ENCODE assay signal across 15 cellular contexts in genomic region chr6:108222504-108222903, GRCh38. TPM values are rescaled to one million over a fixed set of nuclear protein-coding genes. Genes with fewer than 3 reads are reported as not detected.
A peak's percentile ranks its signal among the peaks of the same experiment; 100 is the strongest.
DNase-seq lines count a peak whose midpoint lies in the region; ATAC-seq and TF ChIP-seq lines count a peak whose summit lies in the region.
"Had no signal": no experiment of that assay in that cellular context is flagged by ENCODE, and none has a peak within 500 bp of the region (broad histone marks: within the 10 kb centered on the region; RNA-seq: fewer than 3 reads in every experiment).

No MANE protein-coding gene starts in this region.

- H3K79me1 ChIP-seq in IMR-90 (ENCODE audit: low read depth in 1 of 2, low read length in 2 of 2), result peaks cover 11 to 24% of the 10 kb centered on the region in 2 experiments; a peak in 3 of 4 replicates

- H3K9ac ChIP-seq in IMR-90 (ENCODE audit: low read depth, low read length), result no peak overlapping the region

- H3K27ac ChIP-seq in IMR-90 (ENCODE audit: insufficient read depth, low read length), result no peak overlapping the region
- no peak overlapping the region for H3K27ac ChIP-seq in foreskin keratinocyte
- H3K27ac ChIP-seq: gastroesophageal sphincter had no signal

- H3K4me1 ChIP-seq in IMR-90 (ENCODE audit: control insufficient read depth, insufficient read depth, low read length), result no peaks in the 10 kb centered on the region
- no peaks in the 10 kb centered on the region for H3K4me1 ChIP-seq in foreskin keratinocyte
- H3K4me1 ChIP-seq: gastroesophageal sphincter had no signal

- H2BK120ac ChIP-seq in IMR-90 (ENCODE audit: low read depth, low read length), result no peak overlapping the region

- TF ChIP-seq RAD21 in IMR-90 (IDR thresholded peaks at IDR 0.05; ENCODE audit: low read length), result no peak

- H3K4me3 ChIP-seq in IMR-90 (ENCODE audit: insufficient read depth, low read depth, low read length) (no peak overlapping the region), lower leg skin (ENCODE audit: low read depth, poor library complexity, severe bottlenecking) (no peak overlapping the region)
- H3K4me3 ChIP-seq: gastroesophageal sphincter had no signal

- no TSS peak for BruUV-seq in IMR-90 (replicated peaks; lab: Mats Ljungman, UMichigan)

- peak overlapping the region; percentile 82 for H3K27ac Mint-ChIP-seq in activated CD8-positive, alpha-beta T cell treated with anti-CD3 and anti-CD28 coated beads, Interleukin-2, amount 10 ng/mL, durations not matched to agents 7 days and 5 days
- H3K27ac Mint-ChIP-seq: activated naive CD4-positive, alpha-beta T cell treated with anti-CD3 and anti-CD28 coated beads, Interleukin-2, amount 50 U/mL, for 24 hours had no signal

- WGBS in IMR-90 (ENCODE audit: extremely low coverage in 2 of 2, insufficient read length in 1 of 2), 2 experiments, result 100% methylated on average over 1 of the region's 1 CpG; no CpG with 5 or more reads in 1 of the 2 experiments
- WGBS in lower leg skin, 2 donors, result 61 to 62% methylated on average over 1 of the region's 1 CpG

- no peaks in the 10 kb centered on the region for H3K9me3 Mint-ChIP-seq in activated CD8-positive, alpha-beta T cell treated with anti-CD3 and anti-CD28 coated beads, Interleukin-2, amount 10 ng/mL, durations not matched to agents 7 days and 5 days (ENCODE audit: insufficient read depth)
- H3K9me3 Mint-ChIP-seq: activated naive CD4-positive, alpha-beta T cell treated with anti-CD3 and anti-CD28 coated beads, Interleukin-2, amount 50 U/mL, for 24 hours; CD4-positive, alpha-beta memory T cell had no signal

- peak; percentile 37 for ATAC-seq in IMR-90 (ENCODE audit: low read depth)
- ATAC-seq in activated CD8-positive, alpha-beta T cell treated with anti-CD3 and anti-CD28 coated beads, Interleukin-2, amount 10 ng/mL, durations not matched to agents 7 days and 5 days, result peak; percentile 36
- ATAC-seq in foreskin keratinocyte, result no peak
- ATAC-seq: gastroesophageal sphincter, left colon had no signal

- H2AK5ac ChIP-seq in IMR-90 (ENCODE audit: low read depth, low read length), result no peak overlapping the region

- POLR2A ChIA-PET in IMR-90 (lab: Charles Lee; ENCODE audit: unreplicated experiment), result no interaction called here
- POLR2A ChIA-PET in activated CD8-positive, alpha-beta T cell treated with anti-CD3 and anti-CD28 coated beads, Interleukin-2, amount 10 ng/mL, durations not matched to agents 7 days and 5 days (lab: Charles Lee), result no interaction called here

- peaks cover 21% of the 10 kb centered on the region for H3K4me1 Mint-ChIP-seq in activated CD8-positive, alpha-beta T cell treated with anti-CD3 and anti-CD28 coated beads, Interleukin-2, amount 10 ng/mL, durations not matched to agents 7 days and 5 days (ENCODE audit: low read depth)

- no peaks in the 10 kb centered on the region for H3K9me3 ChIP-seq in IMR-90 (ENCODE audit: control insufficient read depth, insufficient read depth, low read length)
- H3K9me3 ChIP-seq: gastroesophageal sphincter had no signal

- no peak overlapping the region for H2BK15ac ChIP-seq in IMR-90 (ENCODE audit: low read depth, low read length)

- DNase-seq in Ammon's horn (ENCODE audit: low spot score) (peak; percentile 19), IMR-90 (peak; percentile 43), iris pigment epithelial cell (ENCODE audit: low read depth) (peak; percentile 64), lower leg skin (ENCODE audit: low spot score in 2 of 2) (no peak), amygdala (lab: John Stamatoyannopoulos, UW) (no peak), foreskin keratinocyte (no peak), SHP77 treated with DMSO at 0.1 percent for 48 hours (lab: John Stamatoyannopoulos, UW) (no peak)
- DNase-seq in activated CD8-positive, alpha-beta T cell treated with anti-CD3 and anti-CD28 coated beads, Interleukin-2, amount 10 ng/mL, durations not matched to agents 7 days and 5 days, result no peak
- DNase-seq: activated CD4-positive, CD25-positive, alpha-beta regulatory T cell; CD4-positive, alpha-beta memory T cell; left colon; NCI-H510A; Right ventricle myocardium superior had no signal

- TF ChIP-seq CTCF in IMR-90 (conservative IDR thresholded peaks at IDR 0.05; ENCODE audit: low read depth, low read length) (no peak), lower leg skin (IDR thresholded peaks at IDR 0.05) (no peak), foreskin keratinocyte (conservative IDR thresholded peaks at IDR 0.05) (no peak)

- H2BK5ac ChIP-seq in IMR-90 (ENCODE audit: low read depth, low read length, poor library complexity, severe bottlenecking), result no peak overlapping the region

- intact Hi-C loops in IMR-90 (cut with micrococcal nuclease) (no loop called here), lower leg skin (cut with DNase I; ENCODE audit: low total_unique reads) (no loop called here)

- H3K36me3 Mint-ChIP-seq in activated CD8-positive, alpha-beta T cell treated with anti-CD3 and anti-CD28 coated beads, Interleukin-2, amount 10 ng/mL, durations not matched to agents 7 days and 5 days (ENCODE audit: low read depth), result peaks cover 26% of the 10 kb centered on the region

- TF ChIP-seq POLR2A in IMR-90 (IDR thresholded peaks at IDR 0.05; ENCODE audit: low read depth, low read length), result no peak
- no peak for TF ChIP-seq POLR2A in lower leg skin (IDR thresholded peaks at IDR 0.05)

- H3K23ac ChIP-seq in IMR-90 (ENCODE audit: low read depth, low read length), result no peak overlapping the region

- H3K36me3 ChIP-seq in IMR-90 (ENCODE audit: control insufficient read depth, insufficient read depth, low read length), result peaks cover 8% of the 10 kb centered on the region

- no peak overlapping the region for H2AFZ ChIP-seq in IMR-90 (replicated peaks; ENCODE audit: low read length, poor library complexity)

- in situ Hi-C loops in IMR-90 (cut with MboI; ENCODE audit: low sequenced_read_pairs), result no loop called here

- no peak overlapping the region for H3K18ac ChIP-seq in IMR-90 (ENCODE audit: low read depth, low read length)

- H4K91ac ChIP-seq in IMR-90 (ENCODE audit: insufficient read depth, low read depth, low read length), result no peak overlapping the region

- CTCF ChIA-PET in IMR-90 (lab: Yijun Ruan, JAX), result no interaction called here
- CTCF ChIA-PET in activated CD8-positive, alpha-beta T cell treated with anti-CD3 and anti-CD28 coated beads, Interleukin-2, amount 10 ng/mL, durations not matched to agents 7 days and 5 days (lab: Charles Lee), result no interaction called here

- H2BK20ac ChIP-seq in IMR-90 (ENCODE audit: low read depth, low read length), result no peak overlapping the region

- no peaks in the 10 kb centered on the region for H3K9me1 ChIP-seq in IMR-90 (ENCODE audit: insufficient read depth, low read length)

- H4K20me1 ChIP-seq in IMR-90 (ENCODE audit: insufficient read depth, low read length), result peaks cover 3% of the 10 kb centered on the region

- H3K27me3 ChIP-seq in IMR-90 (ENCODE audit: control insufficient read depth, insufficient read depth, low read length) (no peaks in the 10 kb centered on the region), foreskin keratinocyte (no peaks in the 10 kb centered on the region)
- H3K27me3 ChIP-seq: gastroesophageal sphincter had no signal

- H3K14ac ChIP-seq in IMR-90 (replicated peaks; ENCODE audit: low read depth, low read length), result no peak overlapping the region

- H4K5ac ChIP-seq in IMR-90 (ENCODE audit: low read depth, low read length), result no peak overlapping the region

- no peak overlapping the region for H3K56ac ChIP-seq in IMR-90 (ENCODE audit: extremely low read depth, insufficient read depth, low read length)

- H3K4me2 ChIP-seq in IMR-90 (ENCODE audit: low read depth, low read length), result no peak overlapping the region

- dilution Hi-C loops in IMR-90 (cut with HindIII; ENCODE audit: low sequenced_read_pairs, unreplicated experiment), result no loop called here

- no peak overlapping the region for H3K4ac ChIP-seq in IMR-90 (ENCODE audit: low read depth, low read length)

- H4K8ac ChIP-seq in IMR-90 (ENCODE audit: low read depth in 2 of 2, low read length in 2 of 2), result no peak overlapping the region

- H3K4me3 Mint-ChIP-seq in activated CD8-positive, alpha-beta T cell treated with anti-CD3 and anti-CD28 coated beads, Interleukin-2, amount 10 ng/mL, durations not matched to agents 7 days and 5 days, result peak overlapping the region; percentile 7
- H3K4me3 Mint-ChIP-seq: activated naive CD4-positive, alpha-beta T cell treated with anti-CD3 and anti-CD28 coated beads, Interleukin-2, amount 50 U/mL, for 24 hours; CD4-positive, alpha-beta memory T cell had no signal

- H2AK9ac ChIP-seq in IMR-90 (replicated peaks; ENCODE audit: low read depth, low read length, poor library complexity), result no peak overlapping the region

- no peaks in the 10 kb centered on the region for H3K27me3 Mint-ChIP-seq in activated CD8-positive, alpha-beta T cell treated with anti-CD3 and anti-CD28 coated beads, Interleukin-2, amount 10 ng/mL, durations not matched to agents 7 days and 5 days (ENCODE audit: low read depth)
- H3K27me3 Mint-ChIP-seq: activated naive CD4-positive, alpha-beta T cell treated with anti-CD3 and anti-CD28 coated beads, Interleukin-2, amount 50 U/mL, for 24 hours; CD4-positive, alpha-beta memory T cell had no signal

TF ChIP-seq in IMR-90, 13 proteins besides CTCF, POLR2A, EP300 and RAD21 (continues in another document):
- no peak for TF ChIP-seq RCOR1 (IDR thresholded peaks at IDR 0.05; ENCODE audit: insufficient replicate concordance, low read length)
- TF ChIP-seq MXI1 (IDR thresholded peaks at IDR 0.05; ENCODE audit: borderline replicate concordance, low read depth, low read length), result no peak
- no peak for TF ChIP-seq CEBPB (IDR thresholded peaks at IDR 0.05; ENCODE audit: low read depth, low read length)
- no peak for TF ChIP-seq MAZ (IDR thresholded peaks at IDR 0.05; ENCODE audit: borderline replicate concordance, low read depth, low read length)
- TF ChIP-seq FOS (IDR thresholded peaks at IDR 0.05; ENCODE audit: low read depth, low read length), result no peak
- TF ChIP-seq BHLHE40 (IDR thresholded peaks at IDR 0.05; ENCODE audit: low read depth, low read length), result no peak

RNA-seq across cellular contexts. Expression of gene SNX3, which starts 38.3 kb away (rescaled TPM):
- 105 and 171 TPM in 2 replicates for total RNA-seq in IMR-90 (2012; rRNA removed)
- polyA plus RNA-seq in IMR-90 (2012; rRNA removed), result 123 and 159 TPM in 2 replicates
- polyA plus RNA-seq in IMR-90 (2012; cell fraction: cytosol; rRNA removed), result 53.2 and 58.6 TPM in 2 replicates
- 10.6 and 43.9 TPM in 2 replicates for polyA plus RNA-seq in IMR-90 (2012; cell fraction: nucleus; rRNA removed; ENCODE audit: low replicate concordance)
- 10 to 100 TPM; 91.5 to 91.9 TPM for total RNA-seq in activated CD8-positive, alpha-beta T cell treated with anti-CD3 and anti-CD28 coated beads, Interleukin-2, amount 10 ng/mL, durations not matched to agents 7 days and 5 days
- total RNA-seq in lower leg skin, result 100 to 1,000 TPM in 2 of 4 donors, 10 to 100 TPM in 2; 94.6 to 127 (median 100) TPM
- total RNA-seq in foreskin keratinocyte, result 123 and 125 TPM in 2 replicates
- 160 and 173 TPM in 2 replicates for polyA plus RNA-seq in foreskin keratinocyte

RNA-seq across cellular contexts. Expression of gene NR2E1, which starts 56.7 kb away (rescaled TPM):
- not detected in 2 replicates for total RNA-seq in IMR-90 (2012; rRNA removed)
- polyA plus RNA-seq in IMR-90 (2012; rRNA removed), result not detected in 2 replicates
- polyA plus RNA-seq in IMR-90 (2012; cell fraction: cytosol; rRNA removed), result not detected in 2 replicates
- not detected in 2 replicates for polyA plus RNA-seq in IMR-90 (2012; cell fraction: nucleus; rRNA removed; ENCODE audit: low replicate concordance)
- not detected for total RNA-seq in activated CD8-positive, alpha-beta T cell treated with anti-CD3 and anti-CD28 coated beads, Interleukin-2, amount 10 ng/mL, durations not matched to agents 7 days and 5 days
- not detected for total RNA-seq in lower leg skin
- total RNA-seq in foreskin keratinocyte, result not detected in 2 replicates
- not detected in 2 replicates for polyA plus RNA-seq in foreskin keratinocyte
- total RNA-seq: CD4-positive, alpha-beta memory T cell; gastroesophageal sphincter; left colon; Right ventricle myocardium superior had no signal
- polyA plus RNA-seq: CD4-positive, alpha-beta memory T cell had no signal

Comparison
In these comparisons a context has a peak if more than half of its experiments do, and no peak if none do; other contexts are left out.
1. DNase-seq: peak in Ammon's horn (single experiment), IMR-90 (single experiment) and iris pigment epithelial cell (single experiment); none in activated CD8-positive, alpha-beta T cell treated with anti-CD3 and anti-CD28 coated beads, Interleukin-2, amount 10 ng/mL, durations not matched to agents 7 days and 5 days (single experiment), lower leg skin (0 of 2), amygdala (0 of 56), foreskin keratinocyte (0 of 2) and SHP77 treated with DMSO at 0.1 percent for 48 hours (single experiment).